In genomic region chr3:16985608-16986007, GRCh38 we compare ENCODE assay signal across 25 cellular contexts.
"Had no signal": no experiment of that assay in that cellular context is flagged by ENCODE, and none has a peak within 500 bp of the region (broad histone marks: within the 10 kb centered on the region; RNA-seq: fewer than 3 reads in every experiment).

No MANE protein-coding gene starts in this region.

- H3K36me3 ChIP-seq: lower lobe of right lung, right atrium auricular region, right lobe of liver, stomach, thyroid gland, transverse colon, upper lobe of left lung, vagina had no signal

- H3K27ac ChIP-seq: lower lobe of right lung, parathyroid adenoma, right atrium auricular region, right lobe of liver, stomach, testis, thyroid gland, transverse colon, upper lobe of left lung, vagina had no signal

- ATAC-seq: left cardiac atrium; left lobe of liver; lower lobe of right lung; naive thymus-derived CD8-positive, alpha-beta T cell; right lobe of liver; stimulated activated memory B cell treated with anti-CD40 and anti-IgM and Interleukin-4, amounts not matched to agents 10 μg/mL and 1 μg/mL and 100 μg/mL, for 72 hours; stimulated activated naive CD8-positive, alpha-beta T cell treated with anti-CD3 and anti-CD28 coated beads, Interleukin-15, Interleukin-2, amounts not matched to agents 100 U/mL and 50 U/mL, for 24 hours had no signal

- H3K4me3 Mint-ChIP-seq: stimulated activated memory B cell treated with anti-CD40 and anti-IgM and Interleukin-4, amounts not matched to agents 10 μg/mL and 1 μg/mL and 100 μg/mL, for 72 hours had no signal

- H3K9me3 ChIP-seq: lower lobe of right lung, right atrium auricular region, right lobe of liver, stomach, testis, thyroid gland, transverse colon, upper lobe of left lung, vagina had no signal

- H3K4me3 ChIP-seq: lower lobe of right lung, right atrium auricular region, right lobe of liver, smooth muscle cell, stomach, testis, thyroid gland, transverse colon, upper lobe of left lung, vagina had no signal

- H3K9me3 Mint-ChIP-seq: naive thymus-derived CD8-positive, alpha-beta T cell; stimulated activated memory B cell treated with anti-CD40 and anti-IgM and Interleukin-4, amounts not matched to agents 10 μg/mL and 1 μg/mL and 100 μg/mL, for 72 hours had no signal

- DNase-seq: hippocampal formation; kidney glomerular epithelial cell; left cardiac atrium; lower lobe of right lung; mammary epithelial cell; mesenchymal stem cell; naive thymus-derived CD8-positive, alpha-beta T cell; right lobe of liver; stimulated activated CD4-positive, alpha-beta T cell treated with anti-CD3 and anti-CD28 coated beads, Interleukin-1b, Interleukin-23, amount 100 ng/mL, for 48 hours; stimulated activated CD4-positive, alpha-beta T cell treated with anti-CD3 and anti-CD28 coated beads, Interleukin-2, amount 100 ng/mL, for 48 hours; stimulated activated CD4-positive, alpha-beta T cell treated with anti-CD3 and anti-CD28 coated beads, Interleukin-4, amount 100 ng/mL, for 4 hours; stimulated activated CD8-positive, alpha-beta memory T cell treated with anti-CD3 and anti-CD28 coated beads, Interleukin-4, amount 100 ng/mL, for 48 hours; stimulated activated naive CD8-positive, alpha-beta T cell treated with anti-CD3 and anti-CD28 coated beads, Interleukin-15, Interleukin-2, amounts not matched to agents 100 U/mL and 50 U/mL, for 24 hours; stomach; testis; thyroid gland; transverse colon; upper lobe of left lung had no signal

- H3K4me1 ChIP-seq: lower lobe of right lung, parathyroid adenoma, right atrium auricular region, testis, thyroid gland, upper lobe of left lung, vagina had no signal

- H3K27me3 ChIP-seq: right atrium auricular region, right lobe of liver, stomach, testis, thyroid gland, transverse colon, upper lobe of left lung, vagina had no signal

- H3K27ac Mint-ChIP-seq: progenitor cell of endocrine pancreas; stimulated activated memory B cell treated with anti-CD40 and anti-IgM and Interleukin-4, amounts not matched to agents 10 μg/mL and 1 μg/mL and 100 μg/mL, for 72 hours had no signal

- H3K27me3 Mint-ChIP-seq: naive thymus-derived CD8-positive, alpha-beta T cell; progenitor cell of endocrine pancreas; stimulated activated memory B cell treated with anti-CD40 and anti-IgM and Interleukin-4, amounts not matched to agents 10 μg/mL and 1 μg/mL and 100 μg/mL, for 72 hours had no signal
